ENCODE assay signal across 30 cellular contexts in genomic region chr9:99973455-99973854, GRCh38.
"Had no signal": no experiment of that assay in that cellular context is flagged by ENCODE, and none has a peak within 500 bp of the region (broad histone marks: within the 10 kb centered on the region; RNA-seq: fewer than 3 reads in every experiment).

No MANE protein-coding gene starts in this region.

- DNase-seq: activated CD4-positive, alpha-beta memory T cell treated with anti-CD3 and anti-CD28 coated beads, Interleukin-2, amount 10 ng/mL, durations not matched to agents 7 days and 5 days; activated CD4-positive, alpha-beta T cell treated with anti-CD3 and anti-CD28 coated beads, Interleukin-2, amount 10 ng/mL, durations not matched to agents 24 days and 14 days; activated CD8-positive, alpha-beta memory T cell treated with anti-CD3 and anti-CD28 coated beads, Interleukin-2, amount 50 U/mL, for 48 hours; activated effector memory CD4-positive, alpha-beta T cell treated with Interleukin-2 at 50 U/mL for 16 hours; activated gamma-delta T cell treated with Interleukin-2 at 50 U/mL for 16 hours; activated naive CD4-positive, alpha-beta T cell treated with anti-CD3 and anti-CD28 coated beads, Interleukin-2, amount 50 U/mL, for 16 hours; activated naive CD4-positive, alpha-beta T cell treated with Interleukin-2 at 50 U/mL for 16 hours; activated T-cell treated with anti-CD3 and anti-CD28 coated beads for 4 hours; activated T-cell treated with anti-CD3 and anti-CD28 coated beads, Interleukin-2, amount 50 U/mL, for 24 hours; activated T-cell treated with anti-CD3 and anti-CD28 coated beads, Interleukin-2, amount 50 U/mL, for 72 hours; amygdala; aorta; dorsolateral prefrontal cortex; effector memory CD4-positive, alpha-beta T cell; endodermal cell; foreskin fibroblast; glutamatergic neuron; heart left ventricle; T-helper 2 cell had no signal

- ATAC-seq: activated CD4-positive, CD25-positive, alpha-beta regulatory T cell treated with anti-CD3 and anti-CD28 coated beads, Interleukin-2, amount 50 U/mL, for 24 hours; activated T-cell treated with anti-CD3 and anti-CD28 coated beads, Interleukin-2, amount 50 U/mL, for 72 hours; esophagus mucosa; heart left ventricle; WTC11 had no signal

- H3K4me1 ChIP-seq: heart left ventricle had no signal

- H3K9me3 ChIP-seq: heart left ventricle had no signal

- H3K27ac Mint-ChIP-seq: activated CD4-positive, alpha-beta memory T cell treated with anti-CD3 and anti-CD28 coated beads, Interleukin-2, amount 10 ng/mL, durations not matched to agents 7 days and 5 days; activated CD4-positive, alpha-beta T cell treated with anti-CD3 and anti-CD28 coated beads, Interleukin-2, amount 10 ng/mL, durations not matched to agents 24 days and 14 days; activated naive CD8-positive, alpha-beta T cell; activated T-cell treated with anti-CD3 and anti-CD28 coated beads, Interleukin-2, amount 50 U/mL, for 24 hours; activated T-cell treated with anti-CD3 and anti-CD28 coated beads, Interleukin-2, amount 50 U/mL, for 72 hours; brain; dendritic cell treated with granulocyte-macrophage colony-stimulating factor and Interleukin-4, amounts not matched to agents 40 ng/mL and 50 ng/mL, for 4 days; endodermal cell; WTC11 had no signal

- H3K9me3 Mint-ChIP-seq: activated CD4-positive, alpha-beta memory T cell treated with anti-CD3 and anti-CD28 coated beads, Interleukin-2, amount 10 ng/mL, durations not matched to agents 7 days and 5 days; activated CD4-positive, alpha-beta T cell treated with anti-CD3 and anti-CD28 coated beads, Interleukin-2, amount 10 ng/mL, durations not matched to agents 24 days and 14 days; activated T-cell treated with anti-CD3 and anti-CD28 coated beads, Interleukin-2, amount 50 U/mL, for 24 hours; activated T-cell treated with anti-CD3 and anti-CD28 coated beads, Interleukin-2, amount 50 U/mL, for 72 hours; brain; central memory CD8-positive, alpha-beta T cell; dendritic cell treated with granulocyte-macrophage colony-stimulating factor and Interleukin-4, amounts not matched to agents 40 ng/mL and 50 ng/mL, for 4 days; endodermal cell; WTC11 had no signal

- H3K27ac ChIP-seq: coronary artery, dorsolateral prefrontal cortex, heart left ventricle, VCaP had no signal

- H3K27me3 ChIP-seq: dorsolateral prefrontal cortex, heart left ventricle had no signal

- H3K4me3 Mint-ChIP-seq: activated CD4-positive, alpha-beta memory T cell treated with anti-CD3 and anti-CD28 coated beads, Interleukin-2, amount 10 ng/mL, durations not matched to agents 7 days and 5 days; activated CD4-positive, alpha-beta T cell treated with anti-CD3 and anti-CD28 coated beads, Interleukin-2, amount 10 ng/mL, durations not matched to agents 24 days and 14 days; activated naive CD8-positive, alpha-beta T cell; activated T-cell treated with anti-CD3 and anti-CD28 coated beads, Interleukin-2, amount 50 U/mL, for 24 hours; activated T-cell treated with anti-CD3 and anti-CD28 coated beads, Interleukin-2, amount 50 U/mL, for 72 hours; brain; central memory CD8-positive, alpha-beta T cell; dendritic cell treated with granulocyte-macrophage colony-stimulating factor and Interleukin-4, amounts not matched to agents 40 ng/mL and 50 ng/mL, for 4 days; endodermal cell; WTC11 had no signal

- H3K4me1 Mint-ChIP-seq: activated CD4-positive, alpha-beta memory T cell treated with anti-CD3 and anti-CD28 coated beads, Interleukin-2, amount 10 ng/mL, durations not matched to agents 7 days and 5 days; activated CD4-positive, alpha-beta T cell treated with anti-CD3 and anti-CD28 coated beads, Interleukin-2, amount 10 ng/mL, durations not matched to agents 24 days and 14 days; central memory CD8-positive, alpha-beta T cell had no signal

- H3K4me3 ChIP-seq: coronary artery, dorsolateral prefrontal cortex, heart left ventricle had no signal

- FAIRE-seq: bronchial epithelial cell, frontal cortex had no signal

- H3K27me3 Mint-ChIP-seq: activated CD4-positive, alpha-beta memory T cell treated with anti-CD3 and anti-CD28 coated beads, Interleukin-2, amount 10 ng/mL, durations not matched to agents 7 days and 5 days; activated CD4-positive, alpha-beta T cell treated with anti-CD3 and anti-CD28 coated beads, Interleukin-2, amount 10 ng/mL, durations not matched to agents 24 days and 14 days; activated naive CD8-positive, alpha-beta T cell; activated T-cell treated with anti-CD3 and anti-CD28 coated beads, Interleukin-2, amount 50 U/mL, for 24 hours; brain; central memory CD8-positive, alpha-beta T cell; dendritic cell treated with granulocyte-macrophage colony-stimulating factor and Interleukin-4, amounts not matched to agents 40 ng/mL and 50 ng/mL, for 4 days had no signal
